Comparison of ENCODE assay signal across 17 cellular contexts in genomic region chr7:5638994-5639393, GRCh38. TPM values are rescaled to one million over a fixed set of nuclear protein-coding genes. Genes with fewer than 3 reads are reported as not detected.
DNase-seq lines count a peak whose midpoint lies in the region; ATAC-seq and TF ChIP-seq lines count a peak whose summit lies in the region.
"Had no signal": no experiment of that assay in that cellular context is flagged by ENCODE, and none has a peak within 500 bp of the region (broad histone marks: within the 10 kb centered on the region; RNA-seq: fewer than 3 reads in every experiment).

No MANE protein-coding gene starts in this region.

- H3K4me1 Mint-ChIP-seq in neural crest cell = peaks cover 59% of the 10 kb centered on the region
- H3K4me1 Mint-ChIP-seq in stimulated activated memory B cell treated with anti-CD40 and anti-IgM and Interleukin-4, amounts not matched to agents 10 μg/mL and 1 μg/mL and 100 μg/mL, for 72 hours = no peaks in the 10 kb centered on the region

- no peaks in the 10 kb centered on the region for H3K27me3 Mint-ChIP-seq in neural crest cell (ENCODE audit: low read depth)
- no peaks in the 10 kb centered on the region for H3K27me3 Mint-ChIP-seq in stimulated activated memory B cell treated with anti-CD40 and anti-IgM and Interleukin-4, amounts not matched to agents 10 μg/mL and 1 μg/mL and 100 μg/mL, for 72 hours
- H3K27me3 Mint-ChIP-seq: activated CD4-positive, alpha-beta memory T cell treated with anti-CD3 and anti-CD28 coated beads, Interleukin-2, amount 10 ng/mL, durations not matched to agents 7 days and 5 days; stimulated activated naive CD8-positive, alpha-beta T cell treated with anti-CD3 and anti-CD28 coated beads, Interleukin-15, Interleukin-2, amounts not matched to agents 100 ng/mL and 50 ng/mL, for 24 hours had no signal

- H3K36me3 Mint-ChIP-seq in neural crest cell (ENCODE audit: low read depth) = peaks cover 6% of the 10 kb centered on the region
- H3K36me3 Mint-ChIP-seq in stimulated activated memory B cell treated with anti-CD40 and anti-IgM and Interleukin-4, amounts not matched to agents 10 μg/mL and 1 μg/mL and 100 μg/mL, for 72 hours = peaks cover 52% of the 10 kb centered on the region

- H3K4me3 ChIP-seq in SK-N-MC (no peak overlapping the region), epithelial cell of esophagus (ENCODE audit: low read length) (no peak overlapping the region)
- H3K4me3 ChIP-seq: coronary artery, esophagus squamous epithelium, heart left ventricle, spleen had no signal

- peaks cover 26% of the 10 kb centered on the region for H3K36me3 ChIP-seq in SK-N-MC (ENCODE audit: insufficient read depth, low read length)

- H3K9me3 ChIP-seq in SK-N-MC (ENCODE audit: low read depth, low read length) = no peaks in the 10 kb centered on the region
- H3K9me3 ChIP-seq: esophagus squamous epithelium, heart left ventricle, spleen had no signal

- H3K27ac ChIP-seq in SK-N-MC = peak overlapping the region; percentile 55; the same call in 1 of the 2 replicates
- H3K27ac ChIP-seq: coronary artery, esophagus squamous epithelium, heart left ventricle, spleen had no signal

- ATAC-seq in stimulated activated memory B cell treated with anti-CD40 and anti-IgM and Interleukin-4, amounts not matched to agents 10 μg/mL and 1 μg/mL and 100 μg/mL, for 72 hours = no peak
- ATAC-seq in HG02763 (IDR thresholded peaks at IDR 0.05; ENCODE audit: unreplicated experiment) = no peak
- ATAC-seq in HG03196 (IDR thresholded peaks at IDR 0.05; ENCODE audit: unreplicated experiment) = no peak
- ATAC-seq: heart left ventricle had no signal

- TF ChIP-seq CTCF in epithelial cell of esophagus (IDR thresholded peaks at IDR 0.05; ENCODE audit: insufficient read depth, low read depth, low read length, missing control alignments) = no peak
- TF ChIP-seq CTCF in neural crest cell (conservative IDR thresholded peaks at IDR 0.05) = no peak

- DNase-seq in EL (peak; percentile 43), SK-N-MC (ENCODE audit: low read depth, low spot score) (no peak), epithelial cell of esophagus (ENCODE audit: low read depth) (peak; percentile 24), neural crest cell (ENCODE audit: low read depth, low spot score) (no peak), NCI-H146 (lab: John Stamatoyannopoulos, UW) (no peak)
- DNase-seq: activated CD4-positive, alpha-beta memory T cell treated with anti-CD3 and anti-CD28 coated beads, Interleukin-2, amount 10 ng/mL, durations not matched to agents 7 days and 5 days; amygdala; esophagus squamous epithelium; NCI-H1930; NCI-H524 had no signal

- no peak overlapping the region for H3K9ac ChIP-seq in SK-N-MC (ENCODE audit: insufficient read length)

- H3K27ac Mint-ChIP-seq in neural crest cell (ENCODE audit: unreplicated experiment) = peak overlapping the region; percentile 89
- H3K27ac Mint-ChIP-seq in stimulated activated memory B cell treated with anti-CD40 and anti-IgM and Interleukin-4, amounts not matched to agents 10 μg/mL and 1 μg/mL and 100 μg/mL, for 72 hours = no peak overlapping the region
- H3K27ac Mint-ChIP-seq: activated CD4-positive, alpha-beta memory T cell treated with anti-CD3 and anti-CD28 coated beads, Interleukin-2, amount 10 ng/mL, durations not matched to agents 7 days and 5 days; stimulated activated naive CD8-positive, alpha-beta T cell treated with anti-CD3 and anti-CD28 coated beads, Interleukin-15, Interleukin-2, amounts not matched to agents 100 ng/mL and 50 ng/mL, for 24 hours had no signal

- no peaks in the 10 kb centered on the region for H3K9me3 Mint-ChIP-seq in neural crest cell
- no peaks in the 10 kb centered on the region for H3K9me3 Mint-ChIP-seq in stimulated activated memory B cell treated with anti-CD40 and anti-IgM and Interleukin-4, amounts not matched to agents 10 μg/mL and 1 μg/mL and 100 μg/mL, for 72 hours
- H3K9me3 Mint-ChIP-seq: activated CD4-positive, alpha-beta memory T cell treated with anti-CD3 and anti-CD28 coated beads, Interleukin-2, amount 10 ng/mL, durations not matched to agents 7 days and 5 days; stimulated activated naive CD8-positive, alpha-beta T cell treated with anti-CD3 and anti-CD28 coated beads, Interleukin-15, Interleukin-2, amounts not matched to agents 100 ng/mL and 50 ng/mL, for 24 hours had no signal

- H3K4me3 Mint-ChIP-seq in neural crest cell = peak overlapping the region; percentile 50
- no peak overlapping the region for H3K4me3 Mint-ChIP-seq in stimulated activated memory B cell treated with anti-CD40 and anti-IgM and Interleukin-4, amounts not matched to agents 10 μg/mL and 1 μg/mL and 100 μg/mL, for 72 hours
- H3K4me3 Mint-ChIP-seq: activated CD4-positive, alpha-beta memory T cell treated with anti-CD3 and anti-CD28 coated beads, Interleukin-2, amount 10 ng/mL, durations not matched to agents 7 days and 5 days; stimulated activated naive CD8-positive, alpha-beta T cell treated with anti-CD3 and anti-CD28 coated beads, Interleukin-15, Interleukin-2, amounts not matched to agents 100 ng/mL and 50 ng/mL, for 24 hours had no signal

RNA-seq across cellular contexts. Expression of gene FSCN1, which starts 46.4 kb away (rescaled TPM):
- total RNA-seq in neural crest cell = 398 and 416 TPM in 2 replicates

Comparison
In these comparisons a context has a peak if more than half of its experiments do, and no peak if none do; other contexts are left out.
1. DNase-seq: peak in EL (single experiment) and epithelial cell of esophagus (single experiment); none in SK-N-MC (single experiment), neural crest cell (single experiment) and NCI-H146 (single experiment).